Comparison of ENCODE assay signal across 1 cellular context in the genomic region with DNA sequence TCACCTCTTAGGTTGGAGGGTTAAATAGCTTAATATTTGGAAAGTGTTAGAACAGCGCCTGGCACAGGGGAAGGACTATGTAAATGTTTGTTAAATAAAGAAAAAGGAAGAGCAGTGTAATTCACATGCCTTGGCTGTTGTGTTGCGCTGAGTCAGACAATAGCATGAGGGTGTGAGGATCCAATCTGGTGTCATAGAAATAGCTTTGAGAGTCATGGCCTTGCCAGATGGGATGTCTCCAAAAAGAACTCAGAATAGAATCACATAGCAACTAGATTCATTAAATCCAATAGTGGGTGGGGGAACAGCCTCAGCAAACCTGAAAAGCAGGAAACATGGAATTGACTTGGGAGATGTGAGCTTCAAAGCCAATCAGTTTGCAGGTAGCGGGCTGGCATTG.
TF ChIP-seq lines count a peak whose summit lies in the region.

No MANE protein-coding gene starts in this region.

TF ChIP-seq in H1, 55 proteins besides CTCF, POLR2A, EP300 and RAD21 (continued from another document):
- TF ChIP-seq HDAC6 (IDR thresholded peaks at IDR 0.05; ENCODE audit: low read depth, low read length) (no peak), SUZ12 (IDR thresholded peaks at IDR 0.05; ENCODE audit: low read length) (no peak), ZNF274 (IDR thresholded peaks at IDR 0.05; ENCODE audit: borderline replicate concordance, extremely low read depth, low read length) (no peak), RBBP5 (IDR thresholded peaks at IDR 0.05; ENCODE audit: borderline replicate concordance, low read depth, low read length) (no peak), JUN (IDR thresholded peaks at IDR 0.05; ENCODE audit: low read depth, low read length) (no peak), BRCA1 (IDR thresholded peaks at IDR 0.05; ENCODE audit: low read depth, low read length) (no peak), SP4 (IDR thresholded peaks at IDR 0.05; ENCODE audit: low read length) (no peak), MAFK (IDR thresholded peaks at IDR 0.05; ENCODE audit: low read depth, low read length) (no peak), PHF8 (conservative IDR thresholded peaks at IDR 0.05; ENCODE audit: low read depth, low read length) (no peak), SRF (IDR thresholded peaks at IDR 0.05; ENCODE audit: low read depth, low read length) (no peak), TCF12 (IDR thresholded peaks at IDR 0.05; ENCODE audit: low read depth, low read length) (no peak)
- TF ChIP-seq, protein P1, sequence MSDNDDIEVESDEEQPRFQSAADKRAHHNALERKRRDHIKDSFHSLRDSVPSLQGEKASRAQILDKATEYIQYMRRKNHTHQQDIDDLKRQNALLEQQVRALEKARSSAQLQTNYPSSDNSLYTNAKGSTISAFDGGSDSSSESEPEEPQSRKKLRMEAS (IDR thresholded peaks at IDR 0.05): no peak
- TF ChIP-seq, protein P2, sequence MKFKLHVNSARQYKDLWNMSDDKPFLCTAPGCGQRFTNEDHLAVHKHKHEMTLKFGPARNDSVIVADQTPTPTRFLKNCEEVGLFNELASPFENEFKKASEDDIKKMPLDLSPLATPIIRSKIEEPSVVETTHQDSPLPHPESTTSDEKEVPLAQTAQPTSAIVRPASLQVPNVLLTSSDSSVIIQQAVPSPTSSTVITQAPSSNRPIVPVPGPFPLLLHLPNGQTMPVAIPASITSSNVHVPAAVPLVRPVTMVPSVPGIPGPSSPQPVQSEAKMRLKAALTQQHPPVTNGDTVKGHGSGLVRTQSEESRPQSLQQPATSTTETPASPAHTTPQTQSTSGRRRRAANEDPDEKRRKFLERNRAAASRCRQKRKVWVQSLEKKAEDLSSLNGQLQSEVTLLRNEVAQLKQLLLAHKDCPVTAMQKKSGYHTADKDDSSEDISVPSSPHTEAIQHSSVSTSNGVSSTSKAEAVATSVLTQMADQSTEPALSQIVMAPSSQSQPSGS (IDR thresholded peaks at IDR 0.05; ENCODE audit: low read length): no peak
